In the genomic region with DNA sequence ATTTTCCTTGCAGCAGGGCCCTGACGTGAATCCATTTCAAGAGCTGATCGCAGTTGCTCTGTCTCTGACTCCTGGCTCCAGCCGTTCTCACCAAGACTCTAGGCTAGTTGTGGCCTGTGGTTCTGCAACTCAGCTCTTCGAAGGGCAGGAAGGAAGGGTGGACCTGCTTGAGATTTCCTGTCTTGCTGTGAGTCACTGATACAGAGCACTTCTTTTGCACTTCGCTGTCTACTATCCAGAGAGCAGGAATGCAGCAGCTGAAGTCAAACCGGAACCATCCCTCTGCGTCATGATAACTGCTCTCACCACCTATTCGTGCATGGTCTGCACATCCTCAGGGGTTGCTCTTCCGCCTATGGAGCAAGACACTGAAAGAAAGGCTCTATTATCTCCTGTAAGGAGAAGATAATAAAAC, we compare ENCODE assay signal across 8 cellular contexts. TPM values are rescaled to one million over a fixed set of nuclear protein-coding genes. Genes with fewer than 3 reads are reported as not detected.
DNase-seq lines count a peak whose midpoint lies in the region; ATAC-seq, FAIRE-seq and TF ChIP-seq lines count a peak whose summit lies in the region.

No MANE protein-coding gene starts in this region.

- peak overlapping the region; percentile 25 for H3K4me3 ChIP-seq in CD8-positive, alpha-beta memory T cell (ENCODE audit: low read length)
- H3K4me3 ChIP-seq in MM.1S (ENCODE audit: low read length) (peak overlapping the region; percentile 43), endothelial cell of umbilical vein (replicated peaks in 1 of 3; ENCODE audit: insufficient read depth in 1 of 3, low read depth in 1 of 3, low read length in 3 of 3) (peak overlapping the region in 1 of 3 experiments; percentile 39), Caco-2 (ENCODE audit: low read depth, low read length) (no peak overlapping the region)

- peaks cover 62 to 73% (median 71%) of the 10 kb centered on the region in 3 donors for H3K4me1 Mint-ChIP-seq in CD8-positive, alpha-beta memory T cell
- H3K4me1 Mint-ChIP-seq in activated CD4-positive, alpha-beta memory T cell treated with anti-CD3 and anti-CD28 coated beads, Interleukin-2, amount 10 ng/mL, durations not matched to agents 7 days and 5 days: peaks cover 54% of the 10 kb centered on the region
- peaks cover 30 to 69% (median 66%) of the 10 kb centered on the region in 4 donors for H3K4me1 Mint-ChIP-seq in naive thymus-derived CD8-positive, alpha-beta T cell
- no peaks in the 10 kb centered on the region for H3K4me1 Mint-ChIP-seq in Caco-2 (ENCODE audit: low read depth, unreplicated experiment)

- peak overlapping the region; percentile 5 to 83 (median 76) for H3K4me3 Mint-ChIP-seq in CD8-positive, alpha-beta memory T cell
- H3K4me3 Mint-ChIP-seq in activated CD4-positive, alpha-beta memory T cell treated with anti-CD3 and anti-CD28 coated beads, Interleukin-2, amount 10 ng/mL, durations not matched to agents 7 days and 5 days: peak overlapping the region; percentile 44
- peak overlapping the region; percentile 67 to 88 (median 79) for H3K4me3 Mint-ChIP-seq in naive thymus-derived CD8-positive, alpha-beta T cell
- no peak overlapping the region for H3K4me3 Mint-ChIP-seq in Caco-2 (ENCODE audit: unreplicated experiment)

- peak overlapping the region; percentile 79 for H3K4me2 ChIP-seq in MM.1S (ENCODE audit: low read depth, low read length)
- H3K4me2 ChIP-seq in endothelial cell of umbilical vein (ENCODE audit: insufficient read depth, low read length): peak overlapping the region; percentile 85

- H2AFZ ChIP-seq in MM.1S (ENCODE audit: low read length) (peak overlapping the region; percentile 69), endothelial cell of umbilical vein (ENCODE audit: low read depth, low read length) (no peak overlapping the region)

- no peaks in the 10 kb centered on the region for H3K9me3 ChIP-seq in CD8-positive, alpha-beta memory T cell (ENCODE audit: low read length)
- H3K9me3 ChIP-seq in MM.1S (replicated peaks; ENCODE audit: insufficient read depth, low read length) (no peaks in the 10 kb centered on the region), endothelial cell of umbilical vein (replicated peaks; ENCODE audit: control insufficient read depth, insufficient read depth, low read length) (no peaks in the 10 kb centered on the region), Caco-2 (no peaks in the 10 kb centered on the region)

- no peak for TF ChIP-seq CTCF in MM.1S (IDR thresholded peaks at IDR 0.05; ENCODE audit: low read length)
- TF ChIP-seq CTCF in endothelial cell of umbilical vein (IDR thresholded peaks at IDR 0.05; ENCODE audit: extremely low read depth in 1 of 2, insufficient read depth in 1 of 2, low read depth in 1 of 2, low read length in 2 of 2): no peak
- no peak for TF ChIP-seq CTCF in Caco-2 (IDR thresholded peaks at IDR 0.05; ENCODE audit: insufficient read depth in 1 of 2, low read depth in 1 of 2, low read length in 1 of 2, severe bottlenecking in 1 of 2, unreplicated experiment in 1 of 2)

- peak; percentile 97 for ATAC-seq in GM21723 (IDR thresholded peaks at IDR 0.05; ENCODE audit: unreplicated experiment)
- peak; percentile 96 to 98 for ATAC-seq in naive thymus-derived CD8-positive, alpha-beta T cell
- ATAC-seq in stimulated activated naive CD8-positive, alpha-beta T cell treated with anti-CD3 and anti-CD28 coated beads, Interleukin-15, Interleukin-2, amounts not matched to agents 100 U/mL and 50 U/mL, for 24 hours: peak; percentile 99

- no peaks in the 10 kb centered on the region for H3K79me2 ChIP-seq in MM.1S (ENCODE audit: low read length)
- no peaks in the 10 kb centered on the region for H3K79me2 ChIP-seq in endothelial cell of umbilical vein (ENCODE audit: control insufficient read depth, insufficient read depth, low read length)

- H3K27ac Mint-ChIP-seq in CD8-positive, alpha-beta memory T cell: peak overlapping the region; percentile 84 to 100 (median 98)
- peak overlapping the region; percentile 87 for H3K27ac Mint-ChIP-seq in activated CD4-positive, alpha-beta memory T cell treated with anti-CD3 and anti-CD28 coated beads, Interleukin-2, amount 10 ng/mL, durations not matched to agents 7 days and 5 days
- H3K27ac Mint-ChIP-seq in naive thymus-derived CD8-positive, alpha-beta T cell: peak overlapping the region; percentile 90 to 98 (median 96)
- no peak overlapping the region for H3K27ac Mint-ChIP-seq in Caco-2 (ENCODE audit: unreplicated experiment)

- intact Hi-C loops in endothelial cell of umbilical vein (cut with micrococcal nuclease): loop anchor here (1.0 to 5.0 kb wide), 8 partner anchors 12 to 407 kb away; no protein-coding TSS in a partner anchor
- intact Hi-C loops in Caco-2 (cut with micrococcal nuclease; ENCODE audit: unreplicated experiment): no loop called here

- dilution Hi-C loops in endothelial cell of umbilical vein (cut with MboI; ENCODE audit: extremely low pct_ligation_motif_present, low sequenced_read_pairs): no loop called here

- H3K9ac ChIP-seq in MM.1S (ENCODE audit: low read length): peak overlapping the region; percentile 58
- peak overlapping the region; percentile 87 for H3K9ac ChIP-seq in endothelial cell of umbilical vein (replicated peaks; ENCODE audit: extremely low read depth, insufficient read depth, low read length)

- BruUV-seq in endothelial cell of umbilical vein (replicated peaks; lab: Mats Ljungman, UMichigan) (no TSS peak), Caco-2 (replicated peaks; lab: Mats Ljungman, UMichigan) (no TSS peak)

- peak; percentile 91 for TF ChIP-seq POLR2A in endothelial cell of umbilical vein (IDR thresholded peaks at IDR 0.05; ENCODE audit: low read depth, low read length)

- POLR2A ChIA-PET in CD8-positive, alpha-beta memory T cell (lab: Charles Lee): interaction anchor here (0.8 to 3.2 kb wide), 7 partner anchors 12 to 402 kb away, joined by 3 to 40 read pairs (median 3); a partner anchor contains a TSS
- POLR2A ChIA-PET in activated CD4-positive, alpha-beta memory T cell treated with anti-CD3 and anti-CD28 coated beads, Interleukin-2, amount 10 ng/mL, durations not matched to agents 7 days and 5 days (lab: Charles Lee): interaction anchor here (0.7 to 5.0 kb wide), 16 partner anchors 8 to 407 kb away, joined by 3 to 134 read pairs (median 6); a partner anchor contains a TSS
- POLR2A ChIA-PET in endothelial cell of umbilical vein (lab: Charles Lee): interaction anchor here (0.6 to 1.7 kb wide), 2 partner anchors 47 to 60 kb away, joined by 4 to 11 read pairs; no protein-coding TSS in a partner anchor
- POLR2A ChIA-PET in naive thymus-derived CD8-positive, alpha-beta T cell (lab: Charles Lee): interaction anchor here (0.6 to 4.9 kb wide), 20 partner anchors 9 to 502 kb away, joined by 3 to 67 read pairs (median 4); a partner anchor contains a TSS
- POLR2A ChIA-PET in Caco-2 (lab: Charles Lee): no interaction called here

- H4K20me1 ChIP-seq in MM.1S (ENCODE audit: insufficient read depth, low read length) (no peaks in the 10 kb centered on the region), endothelial cell of umbilical vein (replicated peaks; ENCODE audit: control insufficient read depth, extremely low read depth, insufficient read depth, low read length) (no peaks in the 10 kb centered on the region)

- peaks cover 0 to 7% (median 3%) of the 10 kb centered on the region in 5 donors for H3K9me3 Mint-ChIP-seq in CD8-positive, alpha-beta memory T cell
- H3K9me3 Mint-ChIP-seq in activated CD4-positive, alpha-beta memory T cell treated with anti-CD3 and anti-CD28 coated beads, Interleukin-2, amount 10 ng/mL, durations not matched to agents 7 days and 5 days: peaks cover 7% of the 10 kb centered on the region
- peaks cover 0 to 9% (median 0%) of the 10 kb centered on the region in 9 donors for H3K9me3 Mint-ChIP-seq in naive thymus-derived CD8-positive, alpha-beta T cell
- H3K9me3 Mint-ChIP-seq in Caco-2 (ENCODE audit: unreplicated experiment): no peaks in the 10 kb centered on the region

- H3K36me3 ChIP-seq in CD8-positive, alpha-beta memory T cell (ENCODE audit: insufficient read depth, low read length): no peaks in the 10 kb centered on the region
- H3K36me3 ChIP-seq in MM.1S (replicated peaks; ENCODE audit: insufficient read depth, low read length) (no peaks in the 10 kb centered on the region), endothelial cell of umbilical vein (ENCODE audit: control insufficient read depth in 2 of 2, extremely low read depth in 1 of 2, insufficient read depth in 2 of 2, low read length in 2 of 2) (no peaks in the 10 kb centered on the region), Caco-2 (ENCODE audit: control insufficient read depth, insufficient read depth, low read length) (no peaks in the 10 kb centered on the region)

- H3K27me3 Mint-ChIP-seq in CD8-positive, alpha-beta memory T cell: no peaks in the 10 kb centered on the region
- H3K27me3 Mint-ChIP-seq in activated CD4-positive, alpha-beta memory T cell treated with anti-CD3 and anti-CD28 coated beads, Interleukin-2, amount 10 ng/mL, durations not matched to agents 7 days and 5 days: no peaks in the 10 kb centered on the region
- H3K27me3 Mint-ChIP-seq in naive thymus-derived CD8-positive, alpha-beta T cell: no peaks in the 10 kb centered on the region
- H3K27me3 Mint-ChIP-seq in Caco-2 (ENCODE audit: insufficient read depth, unreplicated experiment): no peaks in the 10 kb centered on the region

- no peaks in the 10 kb centered on the region for H3K9me2 ChIP-seq in MM.1S (replicated peaks; ENCODE audit: insufficient read depth, low read length)

- no peaks in the 10 kb centered on the region for H3K27me3 ChIP-seq in CD8-positive, alpha-beta memory T cell (ENCODE audit: insufficient read depth, low read length, poor library complexity, severe bottlenecking)
- H3K27me3 ChIP-seq in MM.1S (replicated peaks; ENCODE audit: insufficient read depth, low read length) (no peaks in the 10 kb centered on the region), endothelial cell of umbilical vein (ENCODE audit: control insufficient read depth in 2 of 2, insufficient read depth in 2 of 2, low read length in 2 of 2) (no peaks in the 10 kb centered on the region), Caco-2 (replicated peaks; ENCODE audit: control insufficient read depth, insufficient read depth, low read length) (no peaks in the 10 kb centered on the region)

- peak; percentile 97 for FAIRE-seq in endothelial cell of umbilical vein (lab: Jason Lieb, UNC)

- peaks cover 61% of the 10 kb centered on the region for H3K4me1 ChIP-seq in CD8-positive, alpha-beta memory T cell (ENCODE audit: insufficient read depth, low read length)
- peaks cover 13% of the 10 kb centered on the region for H3K4me1 ChIP-seq in MM.1S (ENCODE audit: low read length)
- H3K4me1 ChIP-seq in endothelial cell of umbilical vein (ENCODE audit: control insufficient read depth, extremely low read depth, insufficient read depth, low read length): peaks cover 29% of the 10 kb centered on the region
- no peaks in the 10 kb centered on the region for H3K4me1 ChIP-seq in Caco-2

- H3K27ac ChIP-seq in CD8-positive, alpha-beta memory T cell (ENCODE audit: low read depth, low read length): peak overlapping the region; percentile 55
- H3K27ac ChIP-seq in MM.1S (ENCODE audit: low read length) (peak overlapping the region; percentile 93), endothelial cell of umbilical vein (ENCODE audit: insufficient read depth, low read depth, low read length) (peak overlapping the region; percentile 70)

- DNase-seq in CD8-positive, alpha-beta memory T cell: peak; percentile 59 to 90 (median 85)
- peak; percentile 98 for DNase-seq in MM.1S
- DNase-seq in activated CD4-positive, alpha-beta memory T cell treated with anti-CD3 and anti-CD28 coated beads, Interleukin-2, amount 10 ng/mL, durations not matched to agents 7 days and 5 days: peak; percentile 88
- peak; percentile 95 for DNase-seq in endothelial cell of umbilical vein (ENCODE audit: low read depth, low spot score)
- peak; percentile 34 to 89 (median 75) for DNase-seq in naive thymus-derived CD8-positive, alpha-beta T cell
- peak; percentile 60 for DNase-seq in stimulated activated naive CD8-positive, alpha-beta T cell treated with anti-CD3 and anti-CD28 coated beads, Interleukin-15, Interleukin-2, amounts not matched to agents 100 U/mL and 50 U/mL, for 24 hours
- DNase-seq in Caco-2: no peak

- CTCF ChIA-PET in CD8-positive, alpha-beta memory T cell (lab: Charles Lee): interaction anchor here (1.0 to 2.7 kb wide), 9 partner anchors 9 to 69 kb away, joined by 4 to 13 read pairs (median 5); a partner anchor contains a TSS
- CTCF ChIA-PET in activated CD4-positive, alpha-beta memory T cell treated with anti-CD3 and anti-CD28 coated beads, Interleukin-2, amount 10 ng/mL, durations not matched to agents 7 days and 5 days (lab: Charles Lee): interaction anchor here (0.9 to 5.7 kb wide), 6 partner anchors 13 to 69 kb away, joined by 3 to 38 read pairs (median 10); a partner anchor contains a TSS
- CTCF ChIA-PET in endothelial cell of umbilical vein (lab: Charles Lee): interaction anchor here (0.8 to 2.2 kb wide), 13 partner anchors 12 to 373 kb away, joined by 3 to 11 read pairs (median 4); no protein-coding TSS in a partner anchor
- CTCF ChIA-PET in Caco-2 (lab: Charles Lee): no interaction called here

- peaks cover 20% of the 10 kb centered on the region for H3F3A ChIP-seq in MM.1S (ENCODE audit: insufficient read depth, low read length)

- H3K9me1 ChIP-seq in endothelial cell of umbilical vein (replicated peaks; ENCODE audit: control insufficient read depth, extremely low read depth, insufficient read depth, low read length): no peaks in the 10 kb centered on the region

- H3K36me3 Mint-ChIP-seq in CD8-positive, alpha-beta memory T cell: peaks cover 4 to 24% (median 11%) of the 10 kb centered on the region in 3 donors
- H3K36me3 Mint-ChIP-seq in activated CD4-positive, alpha-beta memory T cell treated with anti-CD3 and anti-CD28 coated beads, Interleukin-2, amount 10 ng/mL, durations not matched to agents 7 days and 5 days (ENCODE audit: low read depth): peaks cover 19% of the 10 kb centered on the region
- peaks cover 0 to 10% (median 7%) of the 10 kb centered on the region in 3 donors for H3K36me3 Mint-ChIP-seq in naive thymus-derived CD8-positive, alpha-beta T cell
- no peaks in the 10 kb centered on the region for H3K36me3 Mint-ChIP-seq in Caco-2 (ENCODE audit: insufficient read depth, unreplicated experiment)

RNA-seq across cellular contexts. Expression of a gene that starts 59.7 kb away (rescaled TPM):
- 10 to 100 TPM; 17.8 to 18.3 TPM for total RNA-seq in CD8-positive, alpha-beta memory T cell
- polyA plus RNA-seq in CD8-positive, alpha-beta memory T cell: 20.3 TPM
- 10 to 100 TPM; 37.2 to 37.3 TPM for total RNA-seq in activated CD4-positive, alpha-beta memory T cell treated with anti-CD3 and anti-CD28 coated beads, Interleukin-2, amount 10 ng/mL, durations not matched to agents 7 days and 5 days
- 26.6 and 27.5 TPM in 2 replicates for total RNA-seq in endothelial cell of umbilical vein
- 7.9 and 8.3 TPM in 2 replicates for polyA plus RNA-seq in endothelial cell of umbilical vein
- 7.5 and 9.5 TPM in 2 replicates for polyA plus RNA-seq in endothelial cell of umbilical vein (2011; cell fraction: cytosol; rRNA removed)
- 4.9 and 6.5 TPM in 2 replicates for polyA plus RNA-seq in endothelial cell of umbilical vein (2011; cell fraction: nucleus; rRNA removed)
- 9.3 and 12.6 TPM in 2 replicates for polyA plus RNA-seq in endothelial cell of umbilical vein (2012)
- polyA minus RNA-seq in endothelial cell of umbilical vein: 14.4 and 19.7 TPM in 2 replicates
- polyA minus RNA-seq in endothelial cell of umbilical vein (2011; cell fraction: cytosol; rRNA and poly(A)+ RNA removed): 10.9 TPM
- polyA minus RNA-seq in endothelial cell of umbilical vein (2011; cell fraction: nucleus; rRNA and poly(A)+ RNA removed): 13.2 and 14.2 TPM in 2 replicates
- total RNA-seq in naive thymus-derived CD8-positive, alpha-beta T cell: 10 to 100 TPM; 24.8 to 26.0 TPM
- 10 to 100 TPM; 11.5 to 13.3 (median 11.9) TPM for polyA plus RNA-seq in naive thymus-derived CD8-positive, alpha-beta T cell
- 11.5 and 13.2 TPM in 2 replicates for total RNA-seq in Caco-2 (2022)

Comparison
In these comparisons a context has a peak if more than half of its experiments do, and no peak if none do; other contexts are left out.
1. DNase-seq: peak in CD8-positive, alpha-beta memory T cell (5 of 5), MM.1S (single experiment), activated CD4-positive, alpha-beta memory T cell treated with anti-CD3 and anti-CD28 coated beads, Interleukin-2, amount 10 ng/mL, durations not matched to agents 7 days and 5 days (single experiment), endothelial cell of umbilical vein (single experiment), naive thymus-derived CD8-positive, alpha-beta T cell (10 of 10) and stimulated activated naive CD8-positive, alpha-beta T cell treated with anti-CD3 and anti-CD28 coated beads, Interleukin-15, Interleukin-2, amounts not matched to agents 100 U/mL and 50 U/mL, for 24 hours (single experiment); none in Caco-2 (0 of 2).
2. Peak in every context shown above with its lines, with median percentiles within 50 percentile points of each other: H3K27ac ChIP-seq and ATAC-seq.